Comparison of ENCODE assay signal across 8 cellular contexts in the genomic region with DNA sequence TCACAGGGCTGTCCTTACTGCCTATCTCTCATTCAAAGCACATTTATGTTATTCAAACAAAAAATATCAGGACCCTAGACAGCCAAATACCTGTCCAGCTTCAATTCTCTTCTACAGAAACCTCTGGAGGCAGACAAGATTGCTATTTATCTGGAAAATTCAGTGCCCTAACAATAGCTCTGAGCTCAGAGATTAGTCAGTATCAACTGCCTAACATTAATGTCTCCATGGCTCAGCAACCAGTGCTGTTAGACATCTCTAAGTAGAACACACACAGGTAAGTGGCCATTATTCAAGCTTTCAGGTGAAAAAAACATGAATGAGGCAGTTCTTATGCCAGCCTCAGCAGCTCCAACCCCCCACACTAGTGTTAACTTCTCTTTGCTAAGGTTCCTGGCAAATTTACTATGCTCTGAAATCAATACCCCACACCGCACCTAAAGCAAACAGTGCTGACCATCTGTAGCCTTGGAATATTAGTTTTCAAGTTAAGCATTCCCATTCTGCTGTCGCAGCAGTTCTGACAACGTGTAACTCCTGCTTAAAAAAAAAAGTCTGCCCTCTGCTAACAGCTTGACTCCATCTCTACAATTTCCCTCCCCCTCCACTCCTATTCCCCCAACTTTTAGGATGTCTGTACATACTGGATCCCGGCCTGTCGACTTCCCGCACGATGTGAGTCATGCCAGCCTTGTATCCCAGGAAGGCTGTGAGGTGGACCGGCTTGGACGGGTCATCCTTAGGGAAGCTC. TPM values are rescaled to one million over a fixed set of nuclear protein-coding genes. Genes with fewer than 3 reads are reported as not detected.
DNase-seq lines count a peak whose midpoint lies in the region; ATAC-seq and TF ChIP-seq lines count a peak whose summit lies in the region.

No MANE protein-coding gene starts in this region.

- H3K4me1 ChIP-seq in BLaER1 treated with 17β-estradiol and CSF1 and Interleukin-3, amounts not matched to agents 10 nM and 100 nM = peaks cover 51 to 59% (median 54%) of the 10 kb centered on the region in 10 experiments
- H3K4me1 ChIP-seq in Karpas-422 (ENCODE audit: low read length) (peaks cover 36% of the 10 kb centered on the region), colonic mucosa (peaks cover 28% of the 10 kb centered on the region)
- H3K4me1 ChIP-seq in naive thymus-derived CD4-positive, alpha-beta T cell (ENCODE audit: control insufficient read depth in 2 of 2, insufficient read depth in 2 of 2, low read length in 2 of 2) = peaks cover 34 to 40% of the 10 kb centered on the region in 2 donors

- no peaks in the 10 kb centered on the region for H3K27me3 ChIP-seq in BLaER1 treated with 17β-estradiol and CSF1 and Interleukin-3, amounts not matched to agents 10 nM and 100 nM
- H3K27me3 ChIP-seq in Karpas-422 (ENCODE audit: low read length) = no peaks in the 10 kb centered on the region
- H3K27me3 ChIP-seq in colonic mucosa = no peaks in the 10 kb centered on the region
- H3K27me3 ChIP-seq in naive thymus-derived CD4-positive, alpha-beta T cell (ENCODE audit: control insufficient read depth in 2 of 2, insufficient read depth in 2 of 2, low read length in 2 of 2) = no peaks in the 10 kb centered on the region

- H3K27ac Mint-ChIP-seq in naive thymus-derived CD4-positive, alpha-beta T cell = peak overlapping the region; percentile 95 to 99 (median 97)

- no peaks in the 10 kb centered on the region for H3K9me3 ChIP-seq in BLaER1 treated with 17β-estradiol and CSF1 and Interleukin-3, amounts not matched to agents 10 nM and 100 nM (replicated peaks in 1 of 11)
- H3K9me3 ChIP-seq in Karpas-422 (ENCODE audit: low read length) (no peaks in the 10 kb centered on the region), colonic mucosa (no peaks in the 10 kb centered on the region)
- H3K9me3 ChIP-seq in naive thymus-derived CD4-positive, alpha-beta T cell (ENCODE audit: control insufficient read depth in 2 of 3, low read length in 3 of 3) = no peaks in the 10 kb centered on the region

- peak overlapping the region; percentile 90 to 100 (median 97) for H3K4me2 ChIP-seq in BLaER1 treated with 17β-estradiol and CSF1 and Interleukin-3, amounts not matched to agents 10 nM and 100 nM
- H3K4me2 ChIP-seq in Karpas-422 (ENCODE audit: low read depth, low read length, poor library complexity, severe bottlenecking) = peak overlapping the region; percentile 94

- H3K36me3 Mint-ChIP-seq in naive thymus-derived CD4-positive, alpha-beta T cell = peaks cover 7 to 45% (median 14%) of the 10 kb centered on the region in 5 donors

- peaks cover 27 to 59% (median 35%) of the 10 kb centered on the region in 7 donors for H3K4me1 Mint-ChIP-seq in naive thymus-derived CD4-positive, alpha-beta T cell

- DNase-seq in Karpas-422 = no peak
- no peak for DNase-seq in colonic mucosa
- no peak for DNase-seq in naive thymus-derived CD4-positive, alpha-beta T cell
- no peak for DNase-seq in lower leg skin (ENCODE audit: low spot score in 2 of 2)

- POLR2A ChIA-PET in naive thymus-derived CD4-positive, alpha-beta T cell (lab: Charles Lee) = interaction anchor here (0.6 to 8.1 kb wide), 29 partner anchors 8 to 727 kb away, joined by 3 to 240 read pairs (median 5); a partner anchor contains a TSS

- 9 to 19% methylated on average over 9 of the region's 9 CpGs for WGBS in lower leg skin, 2 donors

- peak overlapping the region; percentile 84 to 99 (median 96); a peak in 21 of 22 replicates for H3K27ac ChIP-seq in BLaER1 treated with 17β-estradiol and CSF1 and Interleukin-3, amounts not matched to agents 10 nM and 100 nM
- H3K27ac ChIP-seq in Karpas-422 (ENCODE audit: low read length) (peak overlapping the region; percentile 87), colonic mucosa (peak overlapping the region; percentile 99)
- peak overlapping the region; percentile 90 for H3K27ac ChIP-seq in naive thymus-derived CD4-positive, alpha-beta T cell (ENCODE audit: low read depth, low read length)

- no peak for TF ChIP-seq POLR2A in lower leg skin (IDR thresholded peaks at IDR 0.05)

- peak overlapping the region; percentile 75 to 97 (median 86) for H3K4me3 ChIP-seq in BLaER1 treated with 17β-estradiol and CSF1 and Interleukin-3, amounts not matched to agents 10 nM and 100 nM
- H3K4me3 ChIP-seq in Karpas-422 (ENCODE audit: low read length) (peak overlapping the region; percentile 81), colonic mucosa (peak overlapping the region; percentile 83), lower leg skin (ENCODE audit: low read depth, poor library complexity, severe bottlenecking) (no peak overlapping the region)
- peak overlapping the region; percentile 81 for H3K4me3 ChIP-seq in naive thymus-derived CD4-positive, alpha-beta T cell (ENCODE audit: low read length)

- no peak overlapping the region for H2AFZ ChIP-seq in Karpas-422 (ENCODE audit: low read length)

- H3K27me3 Mint-ChIP-seq in naive thymus-derived CD4-positive, alpha-beta T cell = peaks cover 0 to 3% (median 0%) of the 10 kb centered on the region in 5 donors

- H3K36me3 ChIP-seq in BLaER1 treated with 17β-estradiol and CSF1 and Interleukin-3, amounts not matched to agents 10 nM and 100 nM = peaks cover 55 to 61% (median 59%) of the 10 kb centered on the region in 11 experiments
- peaks cover 57% of the 10 kb centered on the region for H3K36me3 ChIP-seq in Karpas-422 (ENCODE audit: insufficient read depth, low read length)
- peaks cover 35% of the 10 kb centered on the region for H3K36me3 ChIP-seq in colonic mucosa
- H3K36me3 ChIP-seq in naive thymus-derived CD4-positive, alpha-beta T cell (ENCODE audit: control insufficient read depth in 2 of 3, insufficient read depth in 3 of 3, low read length in 3 of 3) = peaks cover 29 to 58% (median 49%) of the 10 kb centered on the region in 3 experiments

- peaks cover 58 to 64% (median 61%) of the 10 kb centered on the region in 11 experiments for H4K20me1 ChIP-seq in BLaER1 treated with 17β-estradiol and CSF1 and Interleukin-3, amounts not matched to agents 10 nM and 100 nM
- peaks cover 62% of the 10 kb centered on the region for H4K20me1 ChIP-seq in Karpas-422 (ENCODE audit: insufficient read depth, low read depth, low read length)

- no peak for ATAC-seq in naive thymus-derived CD4-positive, alpha-beta T cell
- ATAC-seq in HG03025 (IDR thresholded peaks at IDR 0.05; ENCODE audit: low FRiP score, unreplicated experiment) = no peak
- ATAC-seq in HG02571 (IDR thresholded peaks at IDR 0.05; ENCODE audit: unreplicated experiment) = no peak
- ATAC-seq in HG03520 (IDR thresholded peaks at IDR 0.05; ENCODE audit: unreplicated experiment) = no peak

- peaks cover 37% of the 10 kb centered on the region for H3K79me2 ChIP-seq in Karpas-422 (ENCODE audit: low read length)

- H3K9me3 Mint-ChIP-seq in naive thymus-derived CD4-positive, alpha-beta T cell = peaks cover 0 to 12% (median 0%) of the 10 kb centered on the region in 11 donors

- intact Hi-C loops in colonic mucosa (cut with DNase I) = loop anchor here (5.0 to 10.0 kb wide), 2 partner anchors 166 to 207 kb away; a partner anchor contains a TSS
- intact Hi-C loops in naive thymus-derived CD4-positive, alpha-beta T cell (cut with micrococcal nuclease) = loop anchor here (2.0 to 10.0 kb wide), 7 partner anchors 25 to 921 kb away; a partner anchor contains a TSS
- intact Hi-C loops in lower leg skin (cut with DNase I; ENCODE audit: low total_unique reads) = loop anchor here (5.0 to 10.0 kb wide), 2 partner anchors 207 to 446 kb away; a partner anchor contains a TSS

- CTCF ChIA-PET in naive thymus-derived CD4-positive, alpha-beta T cell (lab: Charles Lee) = interaction anchor here (0.5 to 11.7 kb wide), 11 partner anchors 12 to 1025 kb away, joined by 3 to 262 read pairs (median 4); no protein-coding TSS in a partner anchor

- H3K9me2 ChIP-seq in Karpas-422 (replicated peaks; ENCODE audit: insufficient read depth, low read length) = no peaks in the 10 kb centered on the region

- TF ChIP-seq CTCF in colonic mucosa (IDR thresholded peaks at IDR 0.05) = no peak
- TF ChIP-seq CTCF in lower leg skin (IDR thresholded peaks at IDR 0.05) = no peak

- peak overlapping the region; percentile 95 to 100 (median 98) for H3K4me3 Mint-ChIP-seq in naive thymus-derived CD4-positive, alpha-beta T cell

- peak overlapping the region; percentile 90 to 99 (median 97) for H3K9ac ChIP-seq in BLaER1 treated with 17β-estradiol and CSF1 and Interleukin-3, amounts not matched to agents 10 nM and 100 nM
- H3K9ac ChIP-seq in Karpas-422 (ENCODE audit: low read length) (peak overlapping the region; percentile 85), colonic mucosa (ENCODE audit: low read depth in 2 of 2, low read length in 2 of 2) (peak overlapping the region; percentile 81 to 97)

RNA-seq across cellular contexts. Expression of a gene that starts 1.5 kb away (rescaled TPM):
- total RNA-seq in Karpas-422 (2014; rRNA removed; shearing (Covaris generic); ENCODE audit: low replicate concordance) = 1,770 and 3,552 TPM in 2 replicates
- 1,000 to 10,000 TPM; 1,796 to 1,829 TPM for total RNA-seq in colonic mucosa
- 1,000 to 10,000 TPM; 1,611 to 3,932 (median 3,789) TPM for total RNA-seq in naive thymus-derived CD4-positive, alpha-beta T cell
- polyA plus RNA-seq in naive thymus-derived CD4-positive, alpha-beta T cell = 1,000 to 10,000 TPM; 4,573 to 5,509 TPM
- total RNA-seq in lower leg skin = 1,000 to 10,000 TPM; 2,414 to 3,362 (median 2,993) TPM

RNA-seq across cellular contexts. Expression of a gene that starts 31.9 kb away (rescaled TPM):
- total RNA-seq in Karpas-422 (2014; rRNA removed; shearing (Covaris generic); ENCODE audit: low replicate concordance) = 37.2 and 47.7 TPM in 2 replicates
- 1 to 10 TPM; 1.8 to 4.3 TPM for total RNA-seq in colonic mucosa
- 1 to 10 TPM in 2 of 5 experiments, under 1 TPM in 3; 0.12 to 7.0 (median 0.92) TPM for total RNA-seq in naive thymus-derived CD4-positive, alpha-beta T cell
- 1 to 10 TPM; 1.9 to 2.5 TPM for polyA plus RNA-seq in naive thymus-derived CD4-positive, alpha-beta T cell
- 10 to 100 TPM; 25.5 to 51.3 (median 38.9) TPM for total RNA-seq in lower leg skin
